In genomic region chr19:6611441-6611852, GRCh38 we compare ENCODE assay signal across 1 cellular context.
TF ChIP-seq lines count a peak whose summit lies in the region.

No MANE protein-coding gene starts in this region.

TF ChIP-seq in HCT116, 20 proteins besides CTCF, POLR2A, EP300 and RAD21 (continued from another document):
- TF ChIP-seq, protein P1, sequence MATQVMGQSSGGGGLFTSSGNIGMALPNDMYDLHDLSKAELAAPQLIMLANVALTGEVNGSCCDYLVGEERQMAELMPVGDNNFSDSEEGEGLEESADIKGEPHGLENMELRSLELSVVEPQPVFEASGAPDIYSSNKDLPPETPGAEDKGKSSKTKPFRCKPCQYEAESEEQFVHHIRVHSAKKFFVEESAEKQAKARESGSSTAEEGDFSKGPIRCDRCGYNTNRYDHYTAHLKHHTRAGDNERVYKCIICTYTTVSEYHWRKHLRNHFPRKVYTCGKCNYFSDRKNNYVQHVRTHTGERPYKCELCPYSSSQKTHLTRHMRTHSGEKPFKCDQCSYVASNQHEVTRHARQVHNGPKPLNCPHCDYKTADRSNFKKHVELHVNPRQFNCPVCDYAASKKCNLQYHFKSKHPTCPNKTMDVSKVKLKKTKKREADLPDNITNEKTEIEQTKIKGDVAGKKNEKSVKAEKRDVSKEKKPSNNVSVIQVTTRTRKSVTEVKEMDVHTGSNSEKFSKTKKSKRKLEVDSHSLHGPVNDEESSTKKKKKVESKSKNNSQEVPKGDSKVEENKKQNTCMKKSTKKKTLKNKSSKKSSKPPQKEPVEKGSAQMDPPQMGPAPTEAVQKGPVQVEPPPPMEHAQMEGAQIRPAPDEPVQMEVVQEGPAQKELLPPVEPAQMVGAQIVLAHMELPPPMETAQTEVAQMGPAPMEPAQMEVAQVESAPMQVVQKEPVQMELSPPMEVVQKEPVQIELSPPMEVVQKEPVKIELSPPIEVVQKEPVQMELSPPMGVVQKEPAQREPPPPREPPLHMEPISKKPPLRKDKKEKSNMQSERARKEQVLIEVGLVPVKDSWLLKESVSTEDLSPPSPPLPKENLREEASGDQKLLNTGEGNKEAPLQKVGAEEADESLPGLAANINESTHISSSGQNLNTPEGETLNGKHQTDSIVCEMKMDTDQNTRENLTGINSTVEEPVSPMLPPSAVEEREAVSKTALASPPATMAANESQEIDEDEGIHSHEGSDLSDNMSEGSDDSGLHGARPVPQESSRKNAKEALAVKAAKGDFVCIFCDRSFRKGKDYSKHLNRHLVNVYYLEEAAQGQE (IDR thresholded peaks at IDR 0.05; ENCODE audit: low read depth), result no peak
- TF ChIP-seq CBX3 (IDR thresholded peaks at IDR 0.05; ENCODE audit: low read depth), result no peak
- TF ChIP-seq EZH2phosphoT487 (IDR thresholded peaks at IDR 0.05; ENCODE audit: borderline replicate concordance), result no peak
TF ChIP-seq in HCT116: peak in this region for 0.
